In the genomic region with DNA sequence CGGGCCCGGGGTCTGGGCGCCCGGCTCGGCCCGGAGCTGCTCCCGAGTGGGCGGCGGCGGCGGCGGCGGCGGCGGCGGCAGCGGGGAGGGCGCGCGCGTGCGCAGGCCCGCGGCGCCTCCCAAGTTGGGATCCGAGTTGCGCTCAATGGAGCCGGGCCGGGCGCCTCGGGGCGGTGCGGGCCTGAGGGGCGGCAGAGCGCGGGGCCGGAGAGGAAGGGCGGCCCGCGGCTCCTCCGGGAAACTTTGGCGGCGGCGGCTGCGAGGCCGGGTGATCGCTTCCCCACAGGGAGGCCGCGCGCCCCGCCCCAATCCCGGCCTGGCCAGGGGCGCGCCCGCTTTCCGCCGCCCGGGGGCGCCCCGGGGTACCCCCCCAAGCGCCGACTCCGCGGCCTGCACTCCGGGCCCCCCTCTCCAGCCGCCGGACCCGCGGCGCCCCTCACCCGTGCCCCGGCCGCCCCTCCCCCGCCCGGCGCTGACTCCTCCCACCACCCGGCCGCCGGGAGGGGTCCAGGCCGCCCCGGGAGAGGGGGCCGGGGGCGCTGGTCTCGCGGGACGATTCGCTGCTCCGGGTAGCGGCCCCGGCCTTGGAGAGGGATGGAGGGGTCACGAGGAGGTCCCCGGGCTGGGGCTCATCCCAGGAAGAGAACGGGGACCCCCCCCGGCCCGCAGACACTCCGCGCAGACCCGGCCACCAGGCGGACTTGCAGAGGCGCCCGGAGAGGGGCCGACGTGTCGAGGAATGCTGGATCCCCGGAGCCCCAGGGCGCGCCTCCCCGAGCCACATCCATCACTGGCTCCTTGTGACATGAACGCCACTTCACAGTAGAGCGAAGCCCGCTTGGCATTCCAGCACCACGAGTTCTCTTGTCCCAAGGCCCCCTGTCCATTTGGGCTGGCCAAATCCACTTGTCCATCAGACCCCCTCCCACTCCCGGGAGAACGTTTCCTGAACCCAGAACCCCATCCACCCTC, we compare ENCODE assay signal across 1 cellular context.
A peak's percentile ranks its signal among the peaks of the same experiment; 100 is the strongest.
TF ChIP-seq lines count a peak whose summit lies in the region.

A gene with protein sequence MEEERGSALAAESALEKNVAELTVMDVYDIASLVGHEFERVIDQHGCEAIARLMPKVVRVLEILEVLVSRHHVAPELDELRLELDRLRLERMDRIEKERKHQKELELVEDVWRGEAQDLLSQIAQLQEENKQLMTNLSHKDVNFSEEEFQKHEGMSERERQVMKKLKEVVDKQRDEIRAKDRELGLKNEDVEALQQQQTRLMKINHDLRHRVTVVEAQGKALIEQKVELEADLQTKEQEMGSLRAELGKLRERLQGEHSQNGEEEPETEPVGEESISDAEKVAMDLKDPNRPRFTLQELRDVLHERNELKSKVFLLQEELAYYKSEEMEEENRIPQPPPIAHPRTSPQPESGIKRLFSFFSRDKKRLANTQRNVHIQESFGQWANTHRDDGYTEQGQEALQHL (minus strand): TSS at position 48 of the 972 bp plus-strand sequence. CDS start 237 bp downstream, outside the sequence.

TF ChIP-seq in K562, 482 proteins besides CTCF, POLR2A, EP300 and RAD21 (continued from another document and continues in another):
- TF ChIP-seq, protein P1, sequence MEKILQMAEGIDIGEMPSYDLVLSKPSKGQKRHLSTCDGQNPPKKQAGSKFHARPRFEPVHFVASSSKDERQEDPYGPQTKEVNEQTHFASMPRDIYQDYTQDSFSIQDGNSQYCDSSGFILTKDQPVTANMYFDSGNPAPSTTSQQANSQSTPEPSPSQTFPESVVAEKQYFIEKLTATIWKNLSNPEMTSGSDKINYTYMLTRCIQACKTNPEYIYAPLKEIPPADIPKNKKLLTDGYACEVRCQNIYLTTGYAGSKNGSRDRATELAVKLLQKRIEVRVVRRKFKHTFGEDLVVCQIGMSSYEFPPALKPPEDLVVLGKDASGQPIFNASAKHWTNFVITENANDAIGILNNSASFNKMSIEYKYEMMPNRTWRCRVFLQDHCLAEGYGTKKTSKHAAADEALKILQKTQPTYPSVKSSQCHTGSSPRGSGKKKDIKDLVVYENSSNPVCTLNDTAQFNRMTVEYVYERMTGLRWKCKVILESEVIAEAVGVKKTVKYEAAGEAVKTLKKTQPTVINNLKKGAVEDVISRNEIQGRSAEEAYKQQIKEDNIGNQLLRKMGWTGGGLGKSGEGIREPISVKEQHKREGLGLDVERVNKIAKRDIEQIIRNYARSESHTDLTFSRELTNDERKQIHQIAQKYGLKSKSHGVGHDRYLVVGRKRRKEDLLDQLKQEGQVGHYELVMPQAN (IDR thresholded peaks at IDR 0.05; ENCODE audit: borderline replicate concordance): no peak
- TF ChIP-seq, protein P2, sequence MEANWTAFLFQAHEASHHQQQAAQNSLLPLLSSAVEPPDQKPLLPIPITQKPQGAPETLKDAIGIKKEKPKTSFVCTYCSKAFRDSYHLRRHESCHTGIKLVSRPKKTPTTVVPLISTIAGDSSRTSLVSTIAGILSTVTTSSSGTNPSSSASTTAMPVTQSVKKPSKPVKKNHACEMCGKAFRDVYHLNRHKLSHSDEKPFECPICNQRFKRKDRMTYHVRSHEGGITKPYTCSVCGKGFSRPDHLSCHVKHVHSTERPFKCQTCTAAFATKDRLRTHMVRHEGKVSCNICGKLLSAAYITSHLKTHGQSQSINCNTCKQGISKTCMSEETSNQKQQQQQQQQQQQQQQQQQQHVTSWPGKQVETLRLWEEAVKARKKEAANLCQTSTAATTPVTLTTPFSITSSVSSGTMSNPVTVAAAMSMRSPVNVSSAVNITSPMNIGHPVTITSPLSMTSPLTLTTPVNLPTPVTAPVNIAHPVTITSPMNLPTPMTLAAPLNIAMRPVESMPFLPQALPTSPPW (CRISPR knock-in tag; IDR thresholded peaks at IDR 0.05): peak; percentile 92
- TF ChIP-seq ZKSCAN8 (CRISPR knock-in tag; IDR thresholded peaks at IDR 0.05): no peak
- peak; percentile 15 to 68; a peak in 3 of 4 replicates for TF ChIP-seq MAZ (CRISPR knock-in tag; conservative IDR thresholded peaks at IDR 0.05 in 1 of 2, IDR thresholded peaks at IDR 0.05 in 1 of 2)
- 0 out of 2 replicates have a peak, but pooled peaks have one; percentile 8 for TF ChIP-seq SMC3 (conservative IDR thresholded peaks at IDR 0.05; ENCODE audit: insufficient read depth, low read depth, low read length)
- no peak for TF ChIP-seq XRCC3 (IDR thresholded peaks at IDR 0.05)
- TF ChIP-seq, protein P3, sequence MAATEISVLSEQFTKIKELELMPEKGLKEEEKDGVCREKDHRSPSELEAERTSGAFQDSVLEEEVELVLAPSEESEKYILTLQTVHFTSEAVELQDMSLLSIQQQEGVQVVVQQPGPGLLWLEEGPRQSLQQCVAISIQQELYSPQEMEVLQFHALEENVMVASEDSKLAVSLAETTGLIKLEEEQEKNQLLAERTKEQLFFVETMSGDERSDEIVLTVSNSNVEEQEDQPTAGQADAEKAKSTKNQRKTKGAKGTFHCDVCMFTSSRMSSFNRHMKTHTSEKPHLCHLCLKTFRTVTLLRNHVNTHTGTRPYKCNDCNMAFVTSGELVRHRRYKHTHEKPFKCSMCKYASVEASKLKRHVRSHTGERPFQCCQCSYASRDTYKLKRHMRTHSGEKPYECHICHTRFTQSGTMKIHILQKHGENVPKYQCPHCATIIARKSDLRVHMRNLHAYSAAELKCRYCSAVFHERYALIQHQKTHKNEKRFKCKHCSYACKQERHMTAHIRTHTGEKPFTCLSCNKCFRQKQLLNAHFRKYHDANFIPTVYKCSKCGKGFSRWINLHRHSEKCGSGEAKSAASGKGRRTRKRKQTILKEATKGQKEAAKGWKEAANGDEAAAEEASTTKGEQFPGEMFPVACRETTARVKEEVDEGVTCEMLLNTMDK (IDR thresholded peaks at IDR 0.05; ENCODE audit: borderline replicate concordance, insufficient read depth, low read depth, low read length, poor library complexity, severe bottlenecking): peak; percentile 72
- TF ChIP-seq, protein P4, sequence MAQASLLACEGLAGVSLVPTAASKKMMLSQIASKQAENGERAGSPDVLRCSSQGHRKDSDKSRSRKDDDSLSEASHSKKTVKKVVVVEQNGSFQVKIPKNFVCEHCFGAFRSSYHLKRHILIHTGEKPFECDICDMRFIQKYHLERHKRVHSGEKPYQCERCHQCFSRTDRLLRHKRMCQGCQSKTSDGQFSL (CRISPR knock-in tag; IDR thresholded peaks at IDR 0.05): peak; percentile 85
- TF ChIP-seq, protein P4 (tag; IDR thresholded peaks at IDR 0.05): peak in 1 of 2 experiments; percentile 88; a peak in 2 of 4 replicates
- TF ChIP-seq ZNF263 (CRISPR knock-in tag; IDR thresholded peaks at IDR 0.05; ENCODE audit: borderline replicate concordance): 0 out of 2 replicates have a peak, but pooled peaks have one; percentile 25
- TF ChIP-seq ZNF766 (CRISPR knock-in tag; conservative IDR thresholded peaks at IDR 0.05): peak; percentile 64; the same call in 1 of the 2 replicates
- TF ChIP-seq, protein P5, sequence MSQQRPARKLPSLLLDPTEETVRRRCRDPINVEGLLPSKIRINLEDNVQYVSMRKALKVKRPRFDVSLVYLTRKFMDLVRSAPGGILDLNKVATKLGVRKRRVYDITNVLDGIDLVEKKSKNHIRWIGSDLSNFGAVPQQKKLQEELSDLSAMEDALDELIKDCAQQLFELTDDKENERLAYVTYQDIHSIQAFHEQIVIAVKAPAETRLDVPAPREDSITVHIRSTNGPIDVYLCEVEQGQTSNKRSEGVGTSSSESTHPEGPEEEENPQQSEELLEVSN (IDR thresholded peaks at IDR 0.05; ENCODE audit: borderline replicate concordance in 1 of 2, extremely low read depth in 1 of 2, insufficient read depth in 1 of 2, insufficient read length in 1 of 2, low read depth in 1 of 2, low read length in 1 of 2, poor library complexity in 1 of 2, severe bottlenecking in 1 of 2): peak in 1 of 2 experiments; percentile 38
- TF ChIP-seq, protein P6, sequence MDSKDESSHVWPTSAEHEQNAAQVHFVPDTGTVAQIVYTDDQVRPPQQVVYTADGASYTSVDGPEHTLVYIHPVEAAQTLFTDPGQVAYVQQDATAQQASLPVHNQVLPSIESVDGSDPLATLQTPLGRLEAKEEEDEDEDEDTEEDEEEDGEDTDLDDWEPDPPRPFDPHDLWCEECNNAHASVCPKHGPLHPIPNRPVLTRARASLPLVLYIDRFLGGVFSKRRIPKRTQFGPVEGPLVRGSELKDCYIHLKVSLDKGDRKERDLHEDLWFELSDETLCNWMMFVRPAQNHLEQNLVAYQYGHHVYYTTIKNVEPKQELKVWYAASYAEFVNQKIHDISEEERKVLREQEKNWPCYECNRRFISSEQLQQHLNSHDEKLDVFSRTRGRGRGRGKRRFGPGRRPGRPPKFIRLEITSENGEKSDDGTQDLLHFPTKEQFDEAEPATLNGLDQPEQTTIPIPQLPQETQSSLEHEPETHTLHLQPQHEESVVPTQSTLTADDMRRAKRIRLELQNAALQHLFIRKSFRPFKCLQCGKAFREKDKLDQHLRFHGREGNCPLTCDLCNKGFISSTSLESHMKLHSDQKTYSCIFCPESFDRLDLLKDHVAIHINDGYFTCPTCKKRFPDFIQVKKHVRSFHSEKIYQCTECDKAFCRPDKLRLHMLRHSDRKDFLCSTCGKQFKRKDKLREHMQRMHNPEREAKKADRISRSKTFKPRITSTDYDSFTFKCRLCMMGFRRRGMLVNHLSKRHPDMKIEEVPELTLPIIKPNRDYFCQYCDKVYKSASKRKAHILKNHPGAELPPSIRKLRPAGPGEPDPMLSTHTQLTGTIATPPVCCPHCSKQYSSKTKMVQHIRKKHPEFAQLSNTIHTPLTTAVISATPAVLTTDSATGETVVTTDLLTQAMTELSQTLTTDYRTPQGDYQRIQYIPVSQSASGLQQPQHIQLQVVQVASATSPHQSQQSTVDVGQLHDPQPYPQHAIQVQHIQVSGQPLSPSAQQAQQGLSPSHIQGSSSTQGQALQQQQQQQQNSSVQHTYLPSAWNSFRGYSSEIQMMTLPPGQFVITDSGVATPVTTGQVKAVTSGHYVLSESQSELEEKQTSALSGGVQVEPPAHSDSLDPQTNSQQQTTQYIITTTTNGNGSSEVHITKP (IDR thresholded peaks at IDR 0.05; ENCODE audit: partially characterized antibody): peak; percentile 69
- TF ChIP-seq ZC3H11A (IDR thresholded peaks at IDR 0.05; ENCODE audit: low read depth, low read length): no peak
- TF ChIP-seq RBFOX2 (IDR thresholded peaks at IDR 0.05; ENCODE audit: low read depth, low read length): peak; percentile 56
- TF ChIP-seq, protein P7, sequence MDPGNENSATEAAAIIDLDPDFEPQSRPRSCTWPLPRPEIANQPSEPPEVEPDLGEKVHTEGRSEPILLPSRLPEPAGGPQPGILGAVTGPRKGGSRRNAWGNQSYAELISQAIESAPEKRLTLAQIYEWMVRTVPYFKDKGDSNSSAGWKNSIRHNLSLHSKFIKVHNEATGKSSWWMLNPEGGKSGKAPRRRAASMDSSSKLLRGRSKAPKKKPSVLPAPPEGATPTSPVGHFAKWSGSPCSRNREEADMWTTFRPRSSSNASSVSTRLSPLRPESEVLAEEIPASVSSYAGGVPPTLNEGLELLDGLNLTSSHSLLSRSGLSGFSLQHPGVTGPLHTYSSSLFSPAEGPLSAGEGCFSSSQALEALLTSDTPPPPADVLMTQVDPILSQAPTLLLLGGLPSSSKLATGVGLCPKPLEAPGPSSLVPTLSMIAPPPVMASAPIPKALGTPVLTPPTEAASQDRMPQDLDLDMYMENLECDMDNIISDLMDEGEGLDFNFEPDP (CRISPR knock-in tag; IDR thresholded peaks at IDR 0.05): no peak
- TF ChIP-seq, protein P8, sequence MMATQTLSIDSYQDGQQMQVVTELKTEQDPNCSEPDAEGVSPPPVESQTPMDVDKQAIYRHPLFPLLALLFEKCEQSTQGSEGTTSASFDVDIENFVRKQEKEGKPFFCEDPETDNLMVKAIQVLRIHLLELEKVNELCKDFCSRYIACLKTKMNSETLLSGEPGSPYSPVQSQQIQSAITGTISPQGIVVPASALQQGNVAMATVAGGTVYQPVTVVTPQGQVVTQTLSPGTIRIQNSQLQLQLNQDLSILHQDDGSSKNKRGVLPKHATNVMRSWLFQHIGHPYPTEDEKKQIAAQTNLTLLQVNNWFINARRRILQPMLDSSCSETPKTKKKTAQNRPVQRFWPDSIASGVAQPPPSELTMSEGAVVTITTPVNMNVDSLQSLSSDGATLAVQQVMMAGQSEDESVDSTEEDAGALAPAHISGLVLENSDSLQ (IDR thresholded peaks at IDR 0.05): peak; percentile 65
- TF ChIP-seq YY1 (IDR thresholded peaks at IDR 0.05; ENCODE audit: borderline replicate concordance in 1 of 3, control insufficient read depth in 1 of 3, extremely low read depth in 1 of 3, insufficient read depth in 3 of 3, insufficient read length in 1 of 3, insufficient replicate concordance in 2 of 3, low read depth in 1 of 3, low read length in 2 of 3): peak in 2 of 3 experiments; percentile 21
- TF ChIP-seq ZNF175 (CRISPR knock-in tag; IDR thresholded peaks at IDR 0.05; ENCODE audit: low read depth): no peak; the same call in 1 of the 2 replicates
- no peak for TF ChIP-seq RFX5 (IDR thresholded peaks at IDR 0.05; ENCODE audit: low read depth, low read length)
- TF ChIP-seq FOXA3 (CRISPR knock-in tag; conservative IDR thresholded peaks at IDR 0.05 in 1 of 2, IDR thresholded peaks at IDR 0.05 in 1 of 2): no peak
- TF ChIP-seq POLR2AphosphoS5 (IDR thresholded peaks at IDR 0.05; ENCODE audit: control insufficient read depth, insufficient read depth, low read depth, low read length): 0 out of 2 replicates have a peak, but pooled peaks have one; percentile 19
- TF ChIP-seq, protein P9, sequence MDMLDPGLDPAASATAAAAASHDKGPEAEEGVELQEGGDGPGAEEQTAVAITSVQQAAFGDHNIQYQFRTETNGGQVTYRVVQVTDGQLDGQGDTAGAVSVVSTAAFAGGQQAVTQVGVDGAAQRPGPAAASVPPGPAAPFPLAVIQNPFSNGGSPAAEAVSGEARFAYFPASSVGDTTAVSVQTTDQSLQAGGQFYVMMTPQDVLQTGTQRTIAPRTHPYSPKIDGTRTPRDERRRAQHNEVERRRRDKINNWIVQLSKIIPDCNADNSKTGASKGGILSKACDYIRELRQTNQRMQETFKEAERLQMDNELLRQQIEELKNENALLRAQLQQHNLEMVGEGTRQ (CRISPR knock-in tag; IDR thresholded peaks at IDR 0.05): 0 out of 2 replicates have a peak, but pooled peaks have one; percentile 5
- TF ChIP-seq, protein P10, sequence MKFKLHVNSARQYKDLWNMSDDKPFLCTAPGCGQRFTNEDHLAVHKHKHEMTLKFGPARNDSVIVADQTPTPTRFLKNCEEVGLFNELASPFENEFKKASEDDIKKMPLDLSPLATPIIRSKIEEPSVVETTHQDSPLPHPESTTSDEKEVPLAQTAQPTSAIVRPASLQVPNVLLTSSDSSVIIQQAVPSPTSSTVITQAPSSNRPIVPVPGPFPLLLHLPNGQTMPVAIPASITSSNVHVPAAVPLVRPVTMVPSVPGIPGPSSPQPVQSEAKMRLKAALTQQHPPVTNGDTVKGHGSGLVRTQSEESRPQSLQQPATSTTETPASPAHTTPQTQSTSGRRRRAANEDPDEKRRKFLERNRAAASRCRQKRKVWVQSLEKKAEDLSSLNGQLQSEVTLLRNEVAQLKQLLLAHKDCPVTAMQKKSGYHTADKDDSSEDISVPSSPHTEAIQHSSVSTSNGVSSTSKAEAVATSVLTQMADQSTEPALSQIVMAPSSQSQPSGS (CRISPR knock-in tag; IDR thresholded peaks at IDR 0.05): no peak
- TF ChIP-seq TAF15 (IDR thresholded peaks at IDR 0.05; ENCODE audit: low read depth, low read length): no peak
- TF ChIP-seq CHD4 (IDR thresholded peaks at IDR 0.05; ENCODE audit: insufficient read depth, insufficient replicate concordance, low read depth, low read length, poor library complexity, severe bottlenecking): peak; percentile 13
- TF ChIP-seq KAT7 (CRISPR knock-in tag; IDR thresholded peaks at IDR 0.05; ENCODE audit: borderline replicate concordance): 0 out of 2 replicates have a peak, but pooled peaks have one; percentile 41
- peak; percentile 96 for TF ChIP-seq ZBTB7A (IDR thresholded peaks at IDR 0.05; ENCODE audit: borderline replicate concordance, control insufficient read depth, low read depth, low read length)
- 0 out of 2 replicates have a peak, but pooled peaks have one; percentile 47 for TF ChIP-seq ILF3 (IDR thresholded peaks at IDR 0.05; ENCODE audit: borderline replicate concordance)
